In the genomic region with DNA sequence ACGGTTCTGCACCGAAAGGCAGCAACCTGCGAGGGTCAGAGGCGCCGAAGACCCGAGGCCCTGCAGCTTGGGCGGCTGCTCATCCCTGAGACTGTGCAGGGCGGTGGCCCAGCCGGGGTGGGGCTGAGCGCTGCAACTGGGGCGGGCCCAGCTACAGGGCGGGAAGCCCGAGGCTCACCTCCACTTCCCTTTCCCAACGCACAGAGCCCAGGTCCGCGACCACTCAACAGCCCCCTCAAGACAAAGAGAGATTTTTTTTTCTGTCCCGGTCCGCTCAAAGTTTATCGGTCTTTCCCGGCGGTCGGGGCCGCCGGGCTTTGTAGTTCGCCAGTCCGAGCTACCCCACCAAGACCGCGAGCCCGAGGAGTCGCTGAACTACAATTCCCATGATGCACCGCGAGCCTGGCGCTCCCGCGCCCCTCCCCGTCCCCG, we compare ENCODE assay signal across 8 cellular contexts. TPM values are rescaled to one million over a fixed set of nuclear protein-coding genes. Genes with fewer than 3 reads are reported as not detected.
A peak's percentile ranks its signal among the peaks of the same experiment; 100 is the strongest.
DNase-seq lines count a peak whose midpoint lies in the region; ATAC-seq and TF ChIP-seq lines count a peak whose summit lies in the region.

No MANE protein-coding gene starts in this region.

- peaks cover 11% of the 10 kb centered on the region for H3K79me1 ChIP-seq in trophoblast cell (ENCODE audit: low read length)

- peaks cover 6% of the 10 kb centered on the region for H3K79me2 ChIP-seq in trophoblast cell (ENCODE audit: control insufficient read depth, insufficient read depth, low read length, poor library complexity)

- ATAC-seq in HG02852 (IDR thresholded peaks at IDR 0.05; ENCODE audit: unreplicated experiment) (peak; percentile 86), heart right ventricle (peak; percentile 96 to 98 (median 98))

- peak overlapping the region; percentile 98 for H3K18ac ChIP-seq in trophoblast cell (ENCODE audit: low read length)

- peak overlapping the region; percentile 92 for H2BK120ac ChIP-seq in trophoblast cell (ENCODE audit: insufficient read depth, low read length, poor library complexity)

- peak overlapping the region; percentile 55 for H2BK12ac ChIP-seq in trophoblast cell (ENCODE audit: low read length)

- peak overlapping the region in 4 of 5 donors; percentile 56 to 88 (median 72) for H3K27ac ChIP-seq in adrenal gland
- peak overlapping the region; percentile 78 to 98 (median 96) for H3K27ac ChIP-seq in heart right ventricle
- no peak overlapping the region for H3K27ac ChIP-seq in trophoblast cell (ENCODE audit: low read depth, low read length)
- peak overlapping the region; percentile 92 to 94 (median 94) for H3K27ac ChIP-seq in transverse colon

- no peak overlapping the region for H3K23ac ChIP-seq in trophoblast cell (ENCODE audit: low read length)

- H3K4me3 ChIP-seq in adrenal gland (peak overlapping the region; percentile 20 to 86 (median 82)), heart right ventricle (peak overlapping the region; percentile 89 to 99 (median 97)), trophoblast cell (ENCODE audit: low read depth, low read length) (peak overlapping the region; percentile 97), transverse colon (peak overlapping the region; percentile 90 to 100 (median 95))

- no peaks in the 10 kb centered on the region for H3K36me3 ChIP-seq in adrenal gland (replicated peaks in 1 of 2)
- H3K36me3 ChIP-seq in heart right ventricle = no peaks in the 10 kb centered on the region
- H3K36me3 ChIP-seq in trophoblast cell (ENCODE audit: control insufficient read depth in 1 of 2, insufficient read depth in 2 of 2, low read length in 2 of 2) = no peaks in the 10 kb centered on the region
- H3K36me3 ChIP-seq in transverse colon = no peaks in the 10 kb centered on the region

- peak overlapping the region; percentile 84 for H2AK5ac ChIP-seq in trophoblast cell (ENCODE audit: low read length)

- peak overlapping the region; percentile 97 for H4K91ac ChIP-seq in trophoblast cell (ENCODE audit: low read depth, low read length)

- H3K27me3 ChIP-seq in adrenal gland (no peaks in the 10 kb centered on the region), heart right ventricle (no peaks in the 10 kb centered on the region), trophoblast cell (ENCODE audit: insufficient read depth, low read length) (no peaks in the 10 kb centered on the region), transverse colon (no peaks in the 10 kb centered on the region)

- peak overlapping the region; percentile 97 for H4K12ac ChIP-seq in trophoblast cell (ENCODE audit: low read depth, low read length)

- H2BK5ac ChIP-seq in trophoblast cell (ENCODE audit: low read depth, low read length, poor library complexity) = peak overlapping the region; percentile 80

- in situ Hi-C loops in GM13976 (cut with MboI; ENCODE audit: low sequenced_read_pairs, unreplicated experiment) (no loop called here), transverse colon (cut with MboI; ENCODE audit: low pct_ligation_motif_present in 1 of 4, low pct_unique_long_range_greater_than_20kb in 1 of 4, low sequenced_read_pairs in 3 of 4) (loop anchor here in 1 of 4 donors (25.0 kb wide), 1 partner anchor 169 kb away; no protein-coding TSS in a partner anchor)

- TF ChIP-seq POLR2A in adrenal gland (IDR thresholded peaks at IDR 0.05) (no peak), transverse colon (IDR thresholded peaks at IDR 0.05) (no peak)

- no peak overlapping the region for H3K9ac ChIP-seq in trophoblast cell (ENCODE audit: low read length)

- 0 to 1% (median 0%) methylated on average over 9 to 37 of the region's 37 CpGs for WGBS in adrenal gland, 4 donors
- 0% methylated on average over 37 of the region's 37 CpGs for WGBS in heart right ventricle, 2 donors
- WGBS in trophoblast cell (ENCODE audit: extremely low coverage, insufficient coverage, insufficient read length) = no CpG with 5 or more reads among the region's 37 CpGs
- 0% methylated on average over 10 of the region's 37 CpGs; no CpG with 5 or more reads in 1 of the 2 donors for WGBS in transverse colon (ENCODE audit: low coverage in 1 of 2), 2 donors

- no peak for TF ChIP-seq EP300 in transverse colon (IDR thresholded peaks at IDR 0.05; ENCODE audit: low read depth)

- peak overlapping the region; percentile 65 for H3K4me2 ChIP-seq in trophoblast cell (ENCODE audit: low read length)

- H3K4ac ChIP-seq in trophoblast cell (ENCODE audit: low read depth, low read length) = peak overlapping the region; percentile 97

- intact Hi-C loops in adrenal gland (cut with DNase I) (no loop called here), heart right ventricle (cut with DNase I) (loop anchor here in 4 of 10 donors (5.0 to 10.0 kb wide), 4 partner anchors 36 to 311 kb away; a partner anchor contains a TSS), transverse colon (cut with DNase I; ENCODE audit: low total_unique reads) (no loop called here)

- peak overlapping the region; percentile 97 for H3K14ac ChIP-seq in trophoblast cell (ENCODE audit: low read length)

- TF ChIP-seq CTCF in GM13976 (IDR thresholded peaks at IDR 0.05; ENCODE audit: borderline replicate concordance, control extremely low read depth, extremely low read depth, insufficient read depth, missing control alignments) (no peak), adrenal gland (IDR thresholded peaks at IDR 0.05) (no peak), heart right ventricle (IDR thresholded peaks at IDR 0.05) (no peak), transverse colon (IDR thresholded peaks at IDR 0.05) (no peak)

- peak overlapping the region; percentile 99 for H2AFZ ChIP-seq in trophoblast cell (ENCODE audit: insufficient read depth, low read length, poor library complexity)

- DNase-seq in GM13976 (ENCODE audit: low spot score) (peak; percentile 92), NCI-H1436 treated with DMSO at 0.1 percent for 48 hours (lab: John Stamatoyannopoulos, UW) (peak; percentile 15), SW480 (ENCODE audit: low spot score) (peak; percentile 89), adrenal gland (peak; percentile 92 to 97 (median 94)), heart right ventricle (peak; percentile 94 to 97), trophoblast cell (peak; percentile 87 to 95), transverse colon (peak; percentile 95)

- peak overlapping the region; percentile 99 for H4K8ac ChIP-seq in trophoblast cell (ENCODE audit: low read depth, low read length)

- H3K9me3 ChIP-seq in adrenal gland (replicated peaks in 1 of 3) = no peaks in the 10 kb centered on the region
- H3K9me3 ChIP-seq in heart right ventricle = no peaks in the 10 kb centered on the region
- H3K9me3 ChIP-seq in trophoblast cell (ENCODE audit: insufficient read depth, low read depth, low read length) = no peaks in the 10 kb centered on the region
- H3K9me3 ChIP-seq in transverse colon = no peaks in the 10 kb centered on the region

- peaks cover 6 to 36% of the 10 kb centered on the region in 2 donors for H3K4me1 ChIP-seq in adrenal gland (replicated peaks in 1 of 2)
- H3K4me1 ChIP-seq in heart right ventricle = peaks cover 0 to 63% (median 49%) of the 10 kb centered on the region in 9 donors
- H3K4me1 ChIP-seq in trophoblast cell (ENCODE audit: control insufficient read depth in 1 of 2, insufficient read depth in 2 of 2, low read length in 2 of 2) = peaks cover 2 to 3% of the 10 kb centered on the region in 2 experiments
- peaks cover 0 to 30% (median 8%) of the 10 kb centered on the region in 4 donors for H3K4me1 ChIP-seq in transverse colon

RNA-seq across cellular contexts. Expression of a gene that starts 0.6 kb away (rescaled TPM):
- 10 to 100 TPM in 5 of 8 donors, 1 to 10 TPM in 3; 4.5 to 16.6 (median 11.2) TPM for total RNA-seq in adrenal gland
- 1 to 10 TPM; 1.5 to 8.0 (median 2.8) TPM for polyA plus RNA-seq in adrenal gland
- 10 to 100 TPM; 36.0 to 61.9 (median 53.3) TPM for total RNA-seq in heart right ventricle
- 1 to 10 TPM; 5.1 to 5.9 TPM for polyA plus RNA-seq in heart right ventricle
- polyA plus RNA-seq in trophoblast cell (2013) = 5.2 and 6.2 TPM in 2 replicates
- total RNA-seq in transverse colon = 1 to 10 TPM; 4.4 to 9.8 (median 6.7) TPM

Comparison
In these comparisons a context has a peak if more than half of its experiments do, and no peak if none do; other contexts are left out.
1. DNase-seq: peak in every context shown above with its lines; median percentile 96 in heart right ventricle; 95 in transverse colon; 94 in adrenal gland; 92 in GM13976; 91 in trophoblast cell; 89 in SW480; 15 in NCI-H1436 treated with DMSO at 0.1 percent for 48 hours.